Comparison of ENCODE assay signal across 11 cellular contexts in the genomic region with DNA sequence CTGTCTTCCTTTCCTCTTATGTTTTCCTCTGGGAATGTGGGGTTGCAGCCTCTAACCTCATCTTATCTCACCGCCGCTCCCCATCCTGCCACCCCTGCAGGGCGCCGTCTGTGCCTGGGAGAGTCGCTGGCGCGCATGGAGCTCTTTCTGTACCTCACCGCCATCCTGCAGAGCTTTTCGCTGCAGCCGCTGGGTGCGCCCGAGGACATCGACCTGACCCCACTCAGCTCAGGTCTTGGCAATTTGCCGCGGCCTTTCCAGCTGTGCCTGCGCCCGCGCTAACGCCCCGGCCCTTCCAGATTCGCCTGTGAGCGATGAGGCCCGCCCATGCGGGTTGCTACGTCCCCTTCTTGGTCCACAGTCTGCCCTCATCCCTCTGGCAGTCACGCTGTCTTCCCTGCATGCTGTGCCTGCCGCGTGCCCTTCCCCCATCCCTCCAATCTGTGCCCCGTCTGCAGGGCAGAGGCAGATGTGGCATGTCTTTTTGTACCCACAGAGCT. TPM values are rescaled to one million over a fixed set of nuclear protein-coding genes. Genes with fewer than 3 reads are reported as not detected.
DNase-seq lines count a peak whose midpoint lies in the region; ATAC-seq and TF ChIP-seq lines count a peak whose summit lies in the region.
"Not testable (repeated sequence)": the region's sequence is repeated elsewhere in the genome, so short reads cannot be mapped to it uniquely, and the experiment has no call there.
"Had no signal": no experiment of that assay in that cellular context is flagged by ENCODE, and none has a peak within 500 bp of the region (broad histone marks: within the 10 kb centered on the region; RNA-seq: fewer than 3 reads in every experiment).

No MANE protein-coding gene starts in this region.

- peak overlapping the region; percentile 46 to 88 (median 84) for H3K4me3 Mint-ChIP-seq in CD4-positive, alpha-beta memory T cell

- ATAC-seq in left cardiac atrium (peak; percentile 91 to 95), omental fat pad (ENCODE audit: low FRiP score) (peak; percentile 89)

- not testable (repeated sequence) for H3K36me3 ChIP-seq in CD4-positive, alpha-beta memory T cell (ENCODE audit: insufficient read depth, low read length)

- peak overlapping the region; percentile 83 to 96 (median 94) for H3K27ac Mint-ChIP-seq in CD4-positive, alpha-beta memory T cell

- peaks cover 15 to 25% (median 21%) of the 10 kb centered on the region in 4 donors for H3K4me1 Mint-ChIP-seq in CD4-positive, alpha-beta memory T cell

- H3K27ac ChIP-seq in CD4-positive, alpha-beta memory T cell (ENCODE audit: low read depth, low read length), result not testable (repeated sequence)

- POLR2A ChIA-PET in CD4-positive, alpha-beta memory T cell (lab: Charles Lee; ENCODE audit: partially characterized antibody), result interaction anchor here (0.7 kb wide), 1 partner anchor 179 kb away, joined by 3 read pairs; no protein-coding TSS in a partner anchor

- intact Hi-C loops in CD4-positive, alpha-beta memory T cell (cut with micrococcal nuclease), result loop anchor here (1.0 kb wide), 1 partner anchor 16 kb away; no protein-coding TSS in a partner anchor
- intact Hi-C loops in left cardiac atrium (cut with DNase I), result not testable (repeated sequence)

- CTCF ChIA-PET in CD4-positive, alpha-beta memory T cell (lab: Charles Lee; ENCODE audit: partially characterized antibody), result interaction anchor here (1.0 to 2.7 kb wide), 6 partner anchors 17 to 153 kb away, joined by 3 to 24 read pairs (median 5); no protein-coding TSS in a partner anchor

- peak; percentile 22 for TF ChIP-seq CTCF in astrocyte of the spinal cord (IDR thresholded peaks at IDR 0.05; ENCODE audit: low read depth, low read length)
- not testable (repeated sequence) for TF ChIP-seq CTCF in omental fat pad (IDR thresholded peaks at IDR 0.05)

- not testable (repeated sequence) for H3K9me3 ChIP-seq in CD4-positive, alpha-beta memory T cell (ENCODE audit: control insufficient read depth in 1 of 2, low read length in 2 of 2)

- H3K36me3 Mint-ChIP-seq in CD4-positive, alpha-beta memory T cell, result not testable (repeated sequence)

- DNase-seq in CD4-positive, alpha-beta memory T cell, result peak; percentile 76 to 86 (median 80)
- DNase-seq in HT-29 (ENCODE audit: low spot score) (peak; percentile 84), NOMO-1 treated with dmso at 0.1 percent for 144 hours (lab: John Stamatoyannopoulos, UW; ENCODE audit: unreplicated experiment) (peak; percentile 34), astrocyte of the spinal cord (ENCODE audit: low read depth, low spot score) (peak; percentile 16), left cardiac atrium (peak; percentile 85), omental fat pad (ENCODE audit: low spot score) (peak; percentile 59)
- peak; percentile 87 for DNase-seq in activated CD4-positive, alpha-beta T cell treated with anti-CD3 and anti-CD28 coated beads, Interleukin-2, amount 50 U/mL, for 1 hour
- peak; percentile 42 to 65 for DNase-seq in stimulated activated CD8-positive, alpha-beta memory T cell treated with anti-CD3 and anti-CD28 coated beads, Interleukin-2, amount 100 ng/mL, for 48 hours (ENCODE audit: low read depth in 2 of 2)

- not testable (repeated sequence) for H3K27me3 Mint-ChIP-seq in CD4-positive, alpha-beta memory T cell

- H3K4me1 ChIP-seq in CD4-positive, alpha-beta memory T cell (ENCODE audit: insufficient read depth, low read length), result peaks cover 16% of the 10 kb centered on the region

- in situ Hi-C loops in astrocyte of the spinal cord (cut with HindIII; ENCODE audit: low sequenced_read_pairs), result not testable (repeated sequence)

- H3K4me3 ChIP-seq in CD4-positive, alpha-beta memory T cell (ENCODE audit: low read length in 2 of 2); astrocyte of the spinal cord (ENCODE audit: low read depth, low read length): not testable (repeated sequence)

- H3K9me3 Mint-ChIP-seq in CD4-positive, alpha-beta memory T cell, result not testable (repeated sequence)

- not testable (repeated sequence) for H3K27me3 ChIP-seq in CD4-positive, alpha-beta memory T cell (ENCODE audit: insufficient read depth, low read length)

RNA-seq across cellular contexts. Expression of gene CYP2F1, which starts 13.6 kb away (rescaled TPM):
- not detected for total RNA-seq in CD4-positive, alpha-beta memory T cell
- polyA plus RNA-seq in CD4-positive, alpha-beta memory T cell, result not detected
- not detected in 2 replicates for total RNA-seq in HT-29 (2014; rRNA removed; shearing (Covaris generic))
- total RNA-seq in left cardiac atrium (not detected), omental fat pad (not detected)
- total RNA-seq: G401; skeletal muscle tissue; T-helper 2 cell treated with Interferon-gamma antibody and Interleukin-4, amounts not matched to agents 100 ng/mL and 5 ng/mL, for 36 hours had no signal

RNA-seq across cellular contexts. Expression of gene CYP2A13, which starts 39.6 kb away (rescaled TPM):
- total RNA-seq in CD4-positive, alpha-beta memory T cell, result not detected
- polyA plus RNA-seq in CD4-positive, alpha-beta memory T cell, result not detected
- not detected in 2 replicates for total RNA-seq in HT-29 (2014; rRNA removed; shearing (Covaris generic))
- not detected for total RNA-seq in left cardiac atrium
- not detected for total RNA-seq in omental fat pad
- total RNA-seq: G401; skeletal muscle tissue; T-helper 2 cell treated with Interferon-gamma antibody and Interleukin-4, amounts not matched to agents 100 ng/mL and 5 ng/mL, for 36 hours had no signal

Comparison
In these comparisons a context has a peak if more than half of its experiments do, and no peak if none do; other contexts are left out.
1. DNase-seq: peak in every context shown above with its lines; median percentile 87 in activated CD4-positive, alpha-beta T cell treated with anti-CD3 and anti-CD28 coated beads, Interleukin-2, amount 50 U/mL, for 1 hour; 85 in left cardiac atrium; 84 in HT-29; 80 in CD4-positive, alpha-beta memory T cell; 59 in omental fat pad; 54 in stimulated activated CD8-positive, alpha-beta memory T cell treated with anti-CD3 and anti-CD28 coated beads, Interleukin-2, amount 100 ng/mL, for 48 hours; 34 in NOMO-1 treated with dmso at 0.1 percent for 144 hours; 16 in astrocyte of the spinal cord.